Comparison of ENCODE assay signal across 25 cellular contexts in genomic region chr2:132589060-132589765, GRCh38.
A peak's percentile ranks its signal among the peaks of the same experiment; 100 is the strongest.
DNase-seq lines count a peak whose midpoint lies in the region; ATAC-seq and TF ChIP-seq lines count a peak whose summit lies in the region.
"Had no signal": no experiment of that assay in that cellular context is flagged by ENCODE, and none has a peak within 500 bp of the region (broad histone marks: within the 10 kb centered on the region; RNA-seq: fewer than 3 reads in every experiment).

No MANE protein-coding gene starts in this region.

- POLR2A ChIA-PET in HEK293 (lab: Yijun Ruan, JAX) = no interaction called here

- no peak overlapping the region for H2BK12ac ChIP-seq in trophoblast cell (ENCODE audit: low read length)

- intact Hi-C loops in heart right ventricle (cut with DNase I) = loop anchor here in 1 of 10 donors (5.0 kb wide), 1 partner anchor 1697 kb away; no protein-coding TSS in a partner anchor

- CTCF ChIA-PET in HEK293 (lab: Yijun Ruan, JAX) = no interaction called here

- DNase-seq in trophoblast cell (no peak), DMS 273 treated with DMSO at 0.1 percent for 48 hours (lab: John Stamatoyannopoulos, UW) (no peak), heart right ventricle (no peak), mesenteric fat pad (ENCODE audit: low spot score) (no peak), HUDEP-2 (lab: John Stamatoyannopoulos, UW; ENCODE audit: unreplicated experiment in 76 of 76) (no peak)
- DNase-seq: activated CD4-positive, alpha-beta memory T cell treated with anti-CD3 and anti-CD28 coated beads for 36 hours; aorta; CD4-positive, alpha-beta memory T cell; GDM1; immature natural killer cell; Karpas-422; left lung; MV-4-11; natural killer cell; NCI-H1930; NCI-H345; NK-92 treated with Interleukin-12 subunit alpha and Interleukin-12 subunit beta, amount 100 ng/mL, for 24 hours; SHP77; stimulated activated naive CD8-positive, alpha-beta T cell treated with anti-CD3 and anti-CD28 coated beads, Interleukin-15, amount 100 ng/mL, for 72 hours had no signal

- no peaks in the 10 kb centered on the region for H3K79me2 ChIP-seq in trophoblast cell (ENCODE audit: control insufficient read depth, insufficient read depth, low read length, poor library complexity)

- H3K23ac ChIP-seq in trophoblast cell (ENCODE audit: low read length) = no peak overlapping the region

- H3K27me3 ChIP-seq in iPS-20b (ENCODE audit: insufficient read depth, low read length) = no peaks in the 10 kb centered on the region; the same call in 1 of the 2 replicates
- H3K27me3 ChIP-seq in trophoblast cell (ENCODE audit: insufficient read depth, low read length) = no peaks in the 10 kb centered on the region
- H3K27me3 ChIP-seq in heart right ventricle = peaks cover 0 to 10% (median 0%) of the 10 kb centered on the region in 7 donors
- H3K27me3 ChIP-seq: left lung, tibial nerve had no signal

- H3K4me2 ChIP-seq in trophoblast cell (ENCODE audit: low read length) = no peak overlapping the region

- no peak overlapping the region for H4K91ac ChIP-seq in trophoblast cell (ENCODE audit: low read depth, low read length)

- ATAC-seq in SK-N-SH treated with all-trans-retinoic acid at 6 μM for 48 hours (peak; percentile 95), heart right ventricle (no peak)
- ATAC-seq: activated CD4-positive, CD25-positive, alpha-beta regulatory T cell treated with anti-CD3 and anti-CD28 coated beads, Interleukin-2, amount 50 U/mL, for 24 hours; left lung; natural killer cell; stimulated activated naive CD8-positive, alpha-beta T cell treated with anti-CD3 and anti-CD28 coated beads, Interleukin-15, amount 100 ng/mL, for 72 hours had no signal

- H4K8ac ChIP-seq in trophoblast cell (ENCODE audit: low read depth, low read length) = no peak overlapping the region

- H2BK120ac ChIP-seq in trophoblast cell (ENCODE audit: insufficient read depth, low read length, poor library complexity) = no peak overlapping the region

- H3K79me1 ChIP-seq in trophoblast cell (ENCODE audit: low read length) = no peaks in the 10 kb centered on the region

- H3K4me3 ChIP-seq in HEK293 (ENCODE audit: low read depth, low read length) (no peak overlapping the region), iPS-20b (ENCODE audit: low read length) (peak overlapping the region; percentile 1; the same call in 1 of the 2 replicates), trophoblast cell (ENCODE audit: low read depth, low read length) (peak overlapping the region; percentile 27), heart right ventricle (no peak overlapping the region)
- H3K4me3 ChIP-seq: left lung, tibial nerve had no signal

- H3K9ac ChIP-seq in iPS-20b (ENCODE audit: low read depth, low read length) (no peak overlapping the region), trophoblast cell (ENCODE audit: low read length) (no peak overlapping the region)

- no peak overlapping the region for H4K12ac ChIP-seq in trophoblast cell (ENCODE audit: low read depth, low read length)

- no peak overlapping the region for H2BK5ac ChIP-seq in trophoblast cell (ENCODE audit: low read depth, low read length, poor library complexity)

- no peak overlapping the region for H2AK5ac ChIP-seq in trophoblast cell (ENCODE audit: low read length)

- H2AFZ ChIP-seq in trophoblast cell (ENCODE audit: insufficient read depth, low read length, poor library complexity) = no peak overlapping the region

- no peak overlapping the region for H3K27ac ChIP-seq in HEK293 (ENCODE audit: extremely low read depth, low read depth, low read length)
- no peak overlapping the region for H3K27ac ChIP-seq in iPS-20b (ENCODE audit: low read length)
- H3K27ac ChIP-seq in trophoblast cell (ENCODE audit: low read depth, low read length) = no peak overlapping the region
- H3K27ac ChIP-seq in heart right ventricle = no peak overlapping the region
- H3K27ac ChIP-seq: epithelial cell of prostate, left lung, tibial nerve had no signal

- H3K14ac ChIP-seq in trophoblast cell (ENCODE audit: low read length) = no peak overlapping the region

- no peak overlapping the region for H3K18ac ChIP-seq in trophoblast cell (ENCODE audit: low read length)

- WGBS in trophoblast cell (ENCODE audit: extremely low coverage, insufficient coverage, insufficient read length) = no CpG with 5 or more reads among the region's 8 CpGs
- 58 to 62% methylated on average over 8 of the region's 8 CpGs for WGBS in heart right ventricle, 2 donors

- no peaks in the 10 kb centered on the region for H3K36me3 ChIP-seq in HEK293 (ENCODE audit: control insufficient read depth in 2 of 2, insufficient read depth in 1 of 2, low read length in 2 of 2)
- H3K36me3 ChIP-seq in iPS-20b (ENCODE audit: insufficient read depth, low read depth, low read length) = no peaks in the 10 kb centered on the region
- H3K36me3 ChIP-seq in trophoblast cell (ENCODE audit: control insufficient read depth in 1 of 2, insufficient read depth in 2 of 2, low read length in 2 of 2) = no peaks in the 10 kb centered on the region
- no peaks in the 10 kb centered on the region for H3K36me3 ChIP-seq in heart right ventricle
- H3K36me3 ChIP-seq: left lung, tibial nerve had no signal

- no peak overlapping the region for H3K4ac ChIP-seq in trophoblast cell (ENCODE audit: low read depth, low read length)

- TF ChIP-seq CTCF in HEK293 (tag by site-specific recombination; IDR thresholded peaks at IDR 0.05) = no peak
- no peak for TF ChIP-seq CTCF in heart right ventricle (IDR thresholded peaks at IDR 0.05)

- H3K9me3 ChIP-seq in HEK293 (ENCODE audit: control insufficient read depth, insufficient read depth, low read depth, low read length) (no peaks in the 10 kb centered on the region), iPS-20b (ENCODE audit: insufficient read depth, low read depth, low read length) (no peaks in the 10 kb centered on the region), trophoblast cell (ENCODE audit: insufficient read depth, low read depth, low read length) (no peaks in the 10 kb centered on the region), heart right ventricle (no peaks in the 10 kb centered on the region)
- H3K9me3 ChIP-seq: left lung, tibial nerve had no signal

- H3K4me1 ChIP-seq in HEK293 (ENCODE audit: control insufficient read depth, insufficient read depth, low read length) (0 out of 2 replicates have a peak, but pooled peaks cover 3% of the 10 kb centered on the region), iPS-20b (ENCODE audit: insufficient read depth, low read length) (peaks cover 20% of the 10 kb centered on the region; the same call in 1 of the 2 replicates), trophoblast cell (ENCODE audit: control insufficient read depth in 1 of 2, insufficient read depth in 2 of 2, low read length in 2 of 2) (peaks cover 0 to 3% of the 10 kb centered on the region in 2 experiments), heart right ventricle (no peaks in the 10 kb centered on the region)
- H3K4me1 ChIP-seq: left lung, tibial nerve had no signal

TF ChIP-seq in HEK293, 187 proteins besides CTCF, POLR2A, EP300 and RAD21:
- TF ChIP-seq, protein P1, sequence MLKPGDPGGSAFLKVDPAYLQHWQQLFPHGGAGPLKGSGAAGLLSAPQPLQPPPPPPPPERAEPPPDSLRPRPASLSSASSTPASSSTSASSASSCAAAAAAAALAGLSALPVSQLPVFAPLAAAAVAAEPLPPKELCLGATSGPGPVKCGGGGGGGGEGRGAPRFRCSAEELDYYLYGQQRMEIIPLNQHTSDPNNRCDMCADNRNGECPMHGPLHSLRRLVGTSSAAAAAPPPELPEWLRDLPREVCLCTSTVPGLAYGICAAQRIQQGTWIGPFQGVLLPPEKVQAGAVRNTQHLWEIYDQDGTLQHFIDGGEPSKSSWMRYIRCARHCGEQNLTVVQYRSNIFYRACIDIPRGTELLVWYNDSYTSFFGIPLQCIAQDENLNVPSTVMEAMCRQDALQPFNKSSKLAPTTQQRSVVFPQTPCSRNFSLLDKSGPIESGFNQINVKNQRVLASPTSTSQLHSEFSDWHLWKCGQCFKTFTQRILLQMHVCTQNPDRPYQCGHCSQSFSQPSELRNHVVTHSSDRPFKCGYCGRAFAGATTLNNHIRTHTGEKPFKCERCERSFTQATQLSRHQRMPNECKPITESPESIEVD (tag by site-specific recombination; IDR thresholded peaks at IDR 0.05) = 0 out of 2 replicates have a peak, but pooled peaks have one; percentile 19
- TF ChIP-seq KLF8 (tag by site-specific recombination; IDR thresholded peaks at IDR 0.05) (no peak), ZNF610 (tag by site-specific recombination; IDR thresholded peaks at IDR 0.05; ENCODE audit: borderline replicate concordance) (no peak), ZNF341 (tag by site-specific recombination; IDR thresholded peaks at IDR 0.05; ENCODE audit: low read depth) (0 out of 2 replicates have a peak, but pooled peaks have one; percentile 11)

TF ChIP-seq in SK-N-SH treated with all-trans-retinoic acid at 6 μM for 48 hours, 23 proteins besides CTCF, POLR2A, EP300 and RAD21:
- peak; percentile 31; the same call in 1 of the 2 replicates for TF ChIP-seq ISL1 (CRISPR knock-in tag; IDR thresholded peaks at IDR 0.05)
- TF ChIP-seq PPARA (CRISPR knock-in tag; IDR thresholded peaks at IDR 0.05; ENCODE audit: borderline replicate concordance) = no peak
- TF ChIP-seq ZC3H10 (CRISPR knock-in tag; IDR thresholded peaks at IDR 0.05) = peak; percentile 23; the same call in 1 of the 2 replicates
- TF ChIP-seq PATZ1 (CRISPR knock-in tag; IDR thresholded peaks at IDR 0.05; ENCODE audit: borderline replicate concordance) = no peak
- TF ChIP-seq TOX (CRISPR knock-in tag; IDR thresholded peaks at IDR 0.05; ENCODE audit: borderline replicate concordance) = no peak

Comparison
In these comparisons a context has a peak if more than half of its experiments do, and no peak if none do; other contexts are left out.
1. H3K4me3 ChIP-seq: peak in iPS-20b (single experiment) and trophoblast cell (single experiment); none in HEK293 (single experiment) and heart right ventricle (0 of 10).